Comparison of ENCODE assay signal across 25 cellular contexts in the genomic region with DNA sequence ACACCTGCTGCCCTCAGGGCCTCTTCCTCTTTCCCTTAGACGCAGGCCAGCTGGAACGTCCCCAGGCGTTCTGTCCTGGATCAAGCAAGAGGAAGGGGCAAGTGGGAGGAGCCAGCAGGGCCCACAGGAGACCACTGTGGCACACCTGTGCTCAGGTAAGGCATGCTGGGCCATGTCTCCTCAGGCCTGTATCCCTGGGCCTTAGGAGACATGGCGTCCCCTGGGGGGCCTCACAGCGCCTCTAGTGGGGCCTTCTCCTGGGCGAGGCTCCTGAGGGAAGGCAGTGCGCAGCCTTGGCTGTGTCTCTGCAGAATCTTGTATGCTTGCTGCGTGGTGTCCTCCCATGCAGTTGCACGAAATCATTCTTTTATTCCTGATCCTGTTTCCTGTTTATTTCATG.
"Had no signal": no experiment of that assay in that cellular context is flagged by ENCODE, and none has a peak within 500 bp of the region (broad histone marks: within the 10 kb centered on the region; RNA-seq: fewer than 3 reads in every experiment).

No MANE protein-coding gene starts in this region.

- H3K4me3 ChIP-seq: SJCRH30 had no signal

- H3K9ac ChIP-seq: SK-N-SH had no signal

- H3K36me3 ChIP-seq: SJCRH30 had no signal

- H3K27ac ChIP-seq: SJCRH30, VCaP had no signal

- H3K9me3 Mint-ChIP-seq: activated naive CD8-positive, alpha-beta T cell treated with anti-CD3 and anti-CD28 coated beads, Interleukin-2, amount 50 U/mL, for 24 hours; brain; central memory CD8-positive, alpha-beta T cell had no signal

- H3K27me3 Mint-ChIP-seq: activated naive CD8-positive, alpha-beta T cell treated with anti-CD3 and anti-CD28 coated beads, Interleukin-2, amount 50 U/mL, for 24 hours; central memory CD8-positive, alpha-beta T cell had no signal

- H3K4me1 ChIP-seq: SJCRH30 had no signal

- H3K4me1 Mint-ChIP-seq: brain had no signal

- H3K4me2 ChIP-seq: SK-N-SH had no signal

- H3K27ac Mint-ChIP-seq: activated naive CD8-positive, alpha-beta T cell treated with anti-CD3 and anti-CD28 coated beads, Interleukin-2, amount 50 U/mL, for 24 hours; activated T-cell treated with anti-CD3 and anti-CD28 coated beads, Interleukin-2, amount 50 U/mL, for 72 hours; brain had no signal

- H3K4me3 Mint-ChIP-seq: activated CD8-positive, alpha-beta T cell treated with anti-CD3 and anti-CD28 coated beads, Interleukin-2, amount 10 ng/mL, durations not matched to agents 7 days and 5 days; activated naive CD8-positive, alpha-beta T cell treated with anti-CD3 and anti-CD28 coated beads, Interleukin-2, amount 50 U/mL, for 24 hours; activated T-cell treated with anti-CD3 and anti-CD28 coated beads, Interleukin-2, amount 50 U/mL, for 72 hours; brain; central memory CD8-positive, alpha-beta T cell had no signal

- H3K9me3 ChIP-seq: SJCRH30, SK-N-SH had no signal

- DNase-seq: activated CD4-positive, alpha-beta T cell treated with anti-CD3 and anti-CD28 coated beads for 4 hours; activated CD4-positive, alpha-beta T cell treated with anti-CD3 and anti-CD28 coated beads, Interleukin-2, amount 50 U/mL, for 4 hours; activated CD8-positive, alpha-beta T cell treated with anti-CD3 and anti-CD28 coated beads, Interleukin-2, amount 10 ng/mL, durations not matched to agents 7 days and 5 days; activated naive CD8-positive, alpha-beta T cell treated with anti-CD3 and anti-CD28 coated beads, Interleukin-2, amount 50 U/mL, for 24 hours; activated T-cell treated with anti-CD3 and anti-CD28 coated beads, Interleukin-2, amount 50 U/mL, for 72 hours; amniotic stem cell; Karpas-422; MM.1S; NCI-H1105; NCI-H1436; NCI-H1694 treated with DMSO at 0.1 percent for 48 hours; NCI-H2029 treated with DMSO at 0.1 percent for 48 hours; NCI-H345; NCI-H510A; NCI-H526 treated with DMSO at 0.1 percent for 48 hours; NCI-H82; Right ventricle myocardium superior; RPMI8226; SJCRH30; T-helper 1 cell had no signal

- ATAC-seq: activated CD8-positive, alpha-beta T cell treated with anti-CD3 and anti-CD28 coated beads, Interleukin-2, amount 10 ng/mL, durations not matched to agents 7 days and 5 days; activated naive CD4-positive, alpha-beta T cell treated with anti-CD3 and anti-CD28 coated beads, Interleukin-2, amount 50 U/mL, for 72 hours; activated naive CD8-positive, alpha-beta T cell treated with anti-CD3 and anti-CD28 coated beads, Interleukin-2, amount 50 U/mL, for 24 hours; activated T-cell treated with anti-CD3 and anti-CD28 coated beads, Interleukin-2, amount 50 U/mL, for 72 hours had no signal

- H3K27me3 ChIP-seq: SJCRH30 had no signal
